Comparison of ENCODE assay signal across 10 cellular contexts in the genomic region with DNA sequence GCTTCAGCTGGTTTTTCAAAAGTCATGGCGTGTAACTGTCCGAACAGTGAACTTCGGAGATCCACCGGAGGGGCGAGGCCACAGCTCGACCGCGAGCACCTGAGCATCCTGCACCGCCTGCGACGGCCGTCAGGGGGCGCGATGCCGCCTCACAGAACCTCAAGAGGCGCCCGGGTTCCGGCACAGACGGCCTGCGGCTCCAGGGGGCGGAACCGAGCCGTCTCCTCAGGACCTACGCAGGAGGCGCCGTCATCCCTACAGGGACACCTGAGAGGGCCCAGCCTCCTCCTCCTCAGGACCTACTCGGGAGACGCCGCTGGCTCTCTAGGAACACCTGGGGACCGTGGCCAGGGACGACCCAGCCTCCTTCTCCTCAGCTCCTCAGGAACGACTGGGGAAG. TPM values are rescaled to one million over a fixed set of nuclear protein-coding genes. Genes with fewer than 3 reads are reported as not detected.
DNase-seq lines count a peak whose midpoint lies in the region; ATAC-seq and TF ChIP-seq lines count a peak whose summit lies in the region.
"Not testable (repeated sequence)": the region's sequence is repeated elsewhere in the genome, so short reads cannot be mapped to it uniquely, and the experiment has no call there.
"Had no signal": no experiment of that assay in that cellular context is flagged by ENCODE, and none has a peak within 500 bp of the region (broad histone marks: within the 10 kb centered on the region; RNA-seq: fewer than 3 reads in every experiment).

No MANE protein-coding gene starts in this region.

- H3K4ac ChIP-seq in trophoblast cell (ENCODE audit: low read depth, low read length) = not testable (repeated sequence)

- not testable (repeated sequence) for H3K4me3 ChIP-seq in CD8-positive, alpha-beta memory T cell (ENCODE audit: low read length); trophoblast cell (ENCODE audit: low read depth, low read length)
- H3K4me3 ChIP-seq in ectodermal cell (ENCODE audit: insufficient read depth, low read depth, low read length) (peak overlapping the region; percentile 27), kidney epithelial cell (ENCODE audit: low read depth, low read length) (peak overlapping the region; percentile 17)

- H2BK120ac ChIP-seq in trophoblast cell (ENCODE audit: insufficient read depth, low read length, poor library complexity) = not testable (repeated sequence)

- H3K27me3 Mint-ChIP-seq in CD8-positive, alpha-beta memory T cell; T-cell: not testable (repeated sequence)

- H3K79me1 ChIP-seq in trophoblast cell (ENCODE audit: low read length) = not testable (repeated sequence)

- H3K27ac ChIP-seq in CD8-positive, alpha-beta memory T cell (ENCODE audit: low read depth, low read length); ectodermal cell (ENCODE audit: insufficient read depth, low read depth, low read length, poor library complexity, severe bottlenecking); trophoblast cell (ENCODE audit: low read depth, low read length): not testable (repeated sequence)

- H3K9me3 ChIP-seq in CD8-positive, alpha-beta memory T cell (ENCODE audit: low read length); ectodermal cell (ENCODE audit: control insufficient read depth, low read length); trophoblast cell (ENCODE audit: insufficient read depth, low read depth, low read length): not testable (repeated sequence)

- H3K18ac ChIP-seq in trophoblast cell (ENCODE audit: low read length) = not testable (repeated sequence)

- not testable (repeated sequence) for H3K9ac ChIP-seq in trophoblast cell (ENCODE audit: low read length)

- peak overlapping the region in 2 of 7 donors; percentile 23 to 58 for H3K4me3 Mint-ChIP-seq in CD8-positive, alpha-beta memory T cell
- H3K4me3 Mint-ChIP-seq in T-cell = peak overlapping the region in 2 of 3 donors; percentile 46 to 65

- H3K79me2 ChIP-seq in trophoblast cell (ENCODE audit: control insufficient read depth, insufficient read depth, low read length, poor library complexity) = not testable (repeated sequence)

- H3K9me3 Mint-ChIP-seq in CD8-positive, alpha-beta memory T cell; T-cell: not testable (repeated sequence)

- H2BK5ac ChIP-seq in trophoblast cell (ENCODE audit: low read depth, low read length, poor library complexity) = not testable (repeated sequence)

- H3K14ac ChIP-seq in trophoblast cell (ENCODE audit: low read length) = not testable (repeated sequence)

- not testable (repeated sequence) for H3K36me3 Mint-ChIP-seq in CD8-positive, alpha-beta memory T cell; T-cell

- TF ChIP-seq CTCF in kidney epithelial cell (IDR thresholded peaks at IDR 0.05; ENCODE audit: insufficient read depth, low read length, poor library complexity, severe bottlenecking) = peak; percentile 33

- POLR2A ChIA-PET in CD8-positive, alpha-beta memory T cell (lab: Charles Lee); T-cell (lab: Charles Lee): not testable (repeated sequence)

- CTCF ChIA-PET in CD8-positive, alpha-beta memory T cell (lab: Charles Lee); T-cell (lab: Charles Lee): not testable (repeated sequence)

- not testable (repeated sequence) for H2BK12ac ChIP-seq in trophoblast cell (ENCODE audit: low read length)

- H2AK5ac ChIP-seq in trophoblast cell (ENCODE audit: low read length) = not testable (repeated sequence)

- not testable (repeated sequence) for H4K8ac ChIP-seq in trophoblast cell (ENCODE audit: low read depth, low read length)

- not testable (repeated sequence) for H3K23ac ChIP-seq in trophoblast cell (ENCODE audit: low read length)

- not testable (repeated sequence) for H3K4me1 Mint-ChIP-seq in CD8-positive, alpha-beta memory T cell; T-cell

- H3K36me3 ChIP-seq in CD8-positive, alpha-beta memory T cell (ENCODE audit: insufficient read depth, low read length); ectodermal cell (ENCODE audit: control insufficient read depth, insufficient read depth, low read length); kidney epithelial cell (ENCODE audit: control insufficient read depth, insufficient read depth, low read length); trophoblast cell (ENCODE audit: control insufficient read depth in 1 of 2, insufficient read depth in 2 of 2, low read length in 2 of 2): not testable (repeated sequence)

- WGBS in ectodermal cell, 2 experiments = 57 to 62% methylated on average over 29 of the region's 32 CpGs
- WGBS in trophoblast cell (ENCODE audit: extremely low coverage, insufficient coverage, insufficient read length) = no CpG with 5 or more reads among the region's 32 CpGs

- peak; percentile 24 to 76 (median 53) for DNase-seq in CD8-positive, alpha-beta memory T cell
- DNase-seq in T-cell (peak; percentile 9 to 81 (median 54)), trophoblast cell (peak; percentile 39 to 47)
- DNase-seq in activated T-cell treated with anti-CD3 and anti-CD28 coated beads, Interleukin-2, amount 50 U/mL, for 1 hour = peak; percentile 81
- not testable (repeated sequence) for DNase-seq in kidney epithelial cell (ENCODE audit: low read depth)
- DNase-seq in stimulated activated CD8-positive, alpha-beta memory T cell treated with anti-CD3 and anti-CD28 coated beads, Interleukin-4, amount 100 ng/mL, for 4 hours (ENCODE audit: low read depth in 2 of 2, low spot score in 1 of 2) = peak; percentile 10 to 36

- not testable (repeated sequence) for H3K27me3 ChIP-seq in CD8-positive, alpha-beta memory T cell (ENCODE audit: insufficient read depth, low read length, poor library complexity, severe bottlenecking); ectodermal cell (ENCODE audit: control insufficient read depth, insufficient read depth, low read length, poor library complexity, severe bottlenecking); kidney epithelial cell (ENCODE audit: control insufficient read depth, insufficient read depth, low read length); trophoblast cell (ENCODE audit: insufficient read depth, low read length)

- H4K12ac ChIP-seq in trophoblast cell (ENCODE audit: low read depth, low read length) = not testable (repeated sequence)

- not testable (repeated sequence) for H2AFZ ChIP-seq in trophoblast cell (ENCODE audit: insufficient read depth, low read length, poor library complexity)

- ATAC-seq in HG02571 (IDR thresholded peaks at IDR 0.05; ENCODE audit: unreplicated experiment) (peak; percentile 50), T-cell (replicated peaks in 1 of 4) (peak; percentile 84 to 99 (median 90))

- H3K4me2 ChIP-seq in trophoblast cell (ENCODE audit: low read length) = not testable (repeated sequence)

- H3K4me1 ChIP-seq in CD8-positive, alpha-beta memory T cell (ENCODE audit: insufficient read depth, low read length); ectodermal cell (ENCODE audit: control insufficient read depth, insufficient read depth, low read length); trophoblast cell (ENCODE audit: control insufficient read depth in 1 of 2, insufficient read depth in 2 of 2, low read length in 2 of 2): not testable (repeated sequence)

- peak overlapping the region in 1 of 8 donors; percentile 88 for H3K27ac Mint-ChIP-seq in CD8-positive, alpha-beta memory T cell
- not testable (repeated sequence) for H3K27ac Mint-ChIP-seq in T-cell

- not testable (repeated sequence) for H4K91ac ChIP-seq in trophoblast cell (ENCODE audit: low read depth, low read length)

RNA-seq across cellular contexts. Expression of a gene that starts 29.1 kb away (rescaled TPM):
- not detected for total RNA-seq in CD8-positive, alpha-beta memory T cell
- not detected for polyA plus RNA-seq in CD8-positive, alpha-beta memory T cell
- not detected for total RNA-seq in T-cell
- polyA plus RNA-seq in ectodermal cell (2013, experiment 1 of 4) = 0.17 TPM
- not detected for polyA plus RNA-seq in ectodermal cell (2013, experiment 2 of 4)
- polyA plus RNA-seq in ectodermal cell (2013, experiment 3 of 4) = not detected
- 0.08 TPM for polyA plus RNA-seq in ectodermal cell (2013, experiment 4 of 4)
- not detected in 2 replicates for total RNA-seq in kidney epithelial cell
- not detected in 2 replicates for polyA plus RNA-seq in trophoblast cell (2013)
- total RNA-seq: esophagus squamous epithelium, liver had no signal
- polyA plus RNA-seq: liver had no signal
